1 cellular context compared by ENCODE assay signal in the genomic region with DNA sequence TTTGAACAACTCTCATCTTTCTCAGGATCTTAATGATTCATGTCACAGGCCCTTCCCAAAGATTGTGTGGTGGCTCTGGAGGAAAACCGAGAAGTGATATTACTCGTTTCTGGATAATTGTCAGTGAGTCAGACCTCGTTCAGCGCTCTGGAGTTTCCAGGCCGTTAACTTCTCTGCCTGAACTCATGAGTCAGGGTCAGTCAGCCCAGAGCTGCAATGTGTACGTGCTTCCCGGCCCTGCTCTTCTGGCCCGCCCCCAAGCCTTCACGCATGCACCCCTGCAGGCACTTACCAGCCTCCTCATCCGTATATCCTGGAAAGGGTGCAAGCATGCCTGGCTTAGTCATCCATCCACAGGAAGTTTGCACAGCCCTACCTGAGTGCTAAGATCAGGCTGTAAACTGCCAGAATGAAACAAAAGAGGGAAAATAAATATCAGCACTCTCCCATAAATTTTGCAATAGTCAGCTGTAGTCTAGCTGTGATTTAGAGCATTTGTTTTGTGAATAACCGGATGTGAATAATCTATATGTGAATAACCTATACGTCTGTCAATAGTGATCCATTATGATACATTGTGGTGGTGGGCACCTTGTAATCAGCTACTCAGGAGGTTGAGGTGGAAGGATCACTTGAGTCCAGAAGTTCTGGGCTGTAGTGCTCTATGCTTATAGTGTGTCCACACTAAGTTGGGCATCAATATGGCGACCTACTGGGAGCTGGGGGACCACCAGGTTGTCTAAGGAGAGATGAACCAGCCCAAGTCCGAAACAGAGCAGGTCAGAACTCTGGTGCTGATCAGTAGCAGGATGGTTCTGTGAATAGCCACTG.
A peak's percentile ranks its signal among the peaks of the same experiment; 100 is the strongest.
TF ChIP-seq lines count a peak whose summit lies in the region.

No MANE protein-coding gene starts in this region.

TF ChIP-seq in HepG2, 621 proteins besides CTCF, POLR2A, EP300 and RAD21 (continued from another document and continues in another):
- TF ChIP-seq, protein P1, sequence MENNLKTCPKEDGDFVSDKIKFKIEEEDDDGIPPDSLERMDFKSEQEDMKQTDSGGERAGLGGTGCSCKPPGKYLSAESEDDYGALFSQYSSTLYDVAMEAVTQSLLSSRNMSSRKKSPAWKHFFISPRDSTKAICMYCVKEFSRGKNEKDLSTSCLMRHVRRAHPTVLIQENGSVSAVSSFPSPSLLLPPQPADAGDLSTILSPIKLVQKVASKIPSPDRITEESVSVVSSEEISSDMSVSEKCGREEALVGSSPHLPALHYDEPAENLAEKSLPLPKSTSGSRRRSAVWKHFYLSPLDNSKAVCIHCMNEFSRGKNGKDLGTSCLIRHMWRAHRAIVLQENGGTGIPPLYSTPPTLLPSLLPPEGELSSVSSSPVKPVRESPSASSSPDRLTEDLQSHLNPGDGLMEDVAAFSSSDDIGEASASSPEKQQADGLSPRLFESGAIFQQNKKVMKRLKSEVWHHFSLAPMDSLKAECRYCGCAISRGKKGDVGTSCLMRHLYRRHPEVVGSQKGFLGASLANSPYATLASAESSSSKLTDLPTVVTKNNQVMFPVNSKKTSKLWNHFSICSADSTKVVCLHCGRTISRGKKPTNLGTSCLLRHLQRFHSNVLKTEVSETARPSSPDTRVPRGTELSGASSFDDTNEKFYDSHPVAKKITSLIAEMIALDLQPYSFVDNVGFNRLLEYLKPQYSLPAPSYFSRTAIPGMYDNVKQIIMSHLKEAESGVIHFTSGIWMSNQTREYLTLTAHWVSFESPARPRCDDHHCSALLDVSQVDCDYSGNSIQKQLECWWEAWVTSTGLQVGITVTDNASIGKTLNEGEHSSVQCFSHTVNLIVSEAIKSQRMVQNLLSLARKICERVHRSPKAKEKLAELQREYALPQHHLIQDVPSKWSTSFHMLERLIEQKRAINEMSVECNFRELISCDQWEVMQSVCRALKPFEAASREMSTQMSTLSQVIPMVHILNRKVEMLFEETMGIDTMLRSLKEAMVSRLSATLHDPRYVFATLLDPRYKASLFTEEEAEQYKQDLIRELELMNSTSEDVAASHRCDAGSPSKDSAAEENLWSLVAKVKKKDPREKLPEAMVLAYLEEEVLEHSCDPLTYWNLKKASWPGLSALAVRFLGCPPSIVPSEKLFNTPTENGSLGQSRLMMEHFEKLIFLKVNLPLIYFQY (CRISPR knock-in tag; IDR thresholded peaks at IDR 0.05; ENCODE audit: borderline replicate concordance): peak; percentile 56; the same call in 1 of the 2 replicates
- TF ChIP-seq ZNF713 (CRISPR knock-in tag; IDR thresholded peaks at IDR 0.05) (no peak), ZNF33B (CRISPR knock-in tag; IDR thresholded peaks at IDR 0.05) (no peak), ZNF264 (CRISPR knock-in tag; IDR thresholded peaks at IDR 0.05) (peak; percentile 54; the same call in 1 of the 2 replicates), GFI1 (CRISPR knock-in tag; IDR thresholded peaks at IDR 0.05; ENCODE audit: borderline replicate concordance) (peak; percentile 58), ZNF234 (CRISPR knock-in tag; conservative IDR thresholded peaks at IDR 0.05) (no peak), NR2F6 (IDR thresholded peaks at IDR 0.05) (peak; percentile 58), NR2F6 (CRISPR knock-in tag; IDR thresholded peaks at IDR 0.05) (peak; percentile 82), ZNF605 (CRISPR knock-in tag; IDR thresholded peaks at IDR 0.05) (peak; percentile 73; the same call in 1 of the 2 replicates), RFXAP (CRISPR knock-in tag; IDR thresholded peaks at IDR 0.05; ENCODE audit: borderline replicate concordance) (0 out of 2 replicates have a peak, but pooled peaks have one; percentile 41), GABPA (IDR thresholded peaks at IDR 0.05; ENCODE audit: low read depth, low read length) (no peak), GABPA (CRISPR knock-in tag; IDR thresholded peaks at IDR 0.05; ENCODE audit: low read depth) (peak; percentile 84), JUNB (CRISPR knock-in tag; IDR thresholded peaks at IDR 0.05; ENCODE audit: borderline replicate concordance) (peak; percentile 93; the same call in 1 of the 2 replicates), CBX5 (CRISPR knock-in tag; IDR thresholded peaks at IDR 0.05; ENCODE audit: borderline replicate concordance) (peak; percentile 57; the same call in 1 of the 2 replicates), ZNF746 (CRISPR knock-in tag; IDR thresholded peaks at IDR 0.05) (peak; percentile 78; the same call in 1 of the 2 replicates), IRF2 (CRISPR knock-in tag; IDR thresholded peaks at IDR 0.05) (peak; percentile 56), ZNF747 (CRISPR knock-in tag; IDR thresholded peaks at IDR 0.05; ENCODE audit: borderline replicate concordance) (no peak), ZBTB7B (CRISPR knock-in tag; IDR thresholded peaks at IDR 0.05) (peak; percentile 20; the same call in 1 of the 2 replicates), ISL2 (CRISPR knock-in tag; IDR thresholded peaks at IDR 0.05) (0 out of 2 replicates have a peak, but pooled peaks have one; percentile 35), ZNF777 (CRISPR knock-in tag; IDR thresholded peaks at IDR 0.05) (no peak), TARDBP (CRISPR knock-in tag; IDR thresholded peaks at IDR 0.05) (peak; percentile 47; the same call in 1 of the 2 replicates), GATA4 (IDR thresholded peaks at IDR 0.05; ENCODE audit: borderline replicate concordance, low read depth) (peak; percentile 68; the same call in 1 of the 2 replicates), PHF20 (CRISPR knock-in tag; IDR thresholded peaks at IDR 0.05) (peak; percentile 39; the same call in 1 of the 2 replicates), ZSCAN9 (CRISPR knock-in tag; IDR thresholded peaks at IDR 0.05; ENCODE audit: borderline replicate concordance) (peak; percentile 71; the same call in 1 of the 2 replicates), KLF12 (CRISPR knock-in tag; IDR thresholded peaks at IDR 0.05; ENCODE audit: borderline replicate concordance) (0 out of 2 replicates have a peak, but pooled peaks have one; percentile 34), FOXK1 (CRISPR knock-in tag; IDR thresholded peaks at IDR 0.05; ENCODE audit: borderline replicate concordance, low read depth) (peak; percentile 43; the same call in 1 of the 2 replicates)
- TF ChIP-seq, protein P2, sequence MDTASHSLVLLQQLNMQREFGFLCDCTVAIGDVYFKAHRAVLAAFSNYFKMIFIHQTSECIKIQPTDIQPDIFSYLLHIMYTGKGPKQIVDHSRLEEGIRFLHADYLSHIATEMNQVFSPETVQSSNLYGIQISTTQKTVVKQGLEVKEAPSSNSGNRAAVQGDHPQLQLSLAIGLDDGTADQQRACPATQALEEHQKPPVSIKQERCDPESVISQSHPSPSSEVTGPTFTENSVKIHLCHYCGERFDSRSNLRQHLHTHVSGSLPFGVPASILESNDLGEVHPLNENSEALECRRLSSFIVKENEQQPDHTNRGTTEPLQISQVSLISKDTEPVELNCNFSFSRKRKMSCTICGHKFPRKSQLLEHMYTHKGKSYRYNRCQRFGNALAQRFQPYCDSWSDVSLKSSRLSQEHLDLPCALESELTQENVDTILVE (CRISPR knock-in tag; IDR thresholded peaks at IDR 0.05): 0 out of 2 replicates have a peak, but pooled peaks have one; percentile 44
- TF ChIP-seq, protein P3, sequence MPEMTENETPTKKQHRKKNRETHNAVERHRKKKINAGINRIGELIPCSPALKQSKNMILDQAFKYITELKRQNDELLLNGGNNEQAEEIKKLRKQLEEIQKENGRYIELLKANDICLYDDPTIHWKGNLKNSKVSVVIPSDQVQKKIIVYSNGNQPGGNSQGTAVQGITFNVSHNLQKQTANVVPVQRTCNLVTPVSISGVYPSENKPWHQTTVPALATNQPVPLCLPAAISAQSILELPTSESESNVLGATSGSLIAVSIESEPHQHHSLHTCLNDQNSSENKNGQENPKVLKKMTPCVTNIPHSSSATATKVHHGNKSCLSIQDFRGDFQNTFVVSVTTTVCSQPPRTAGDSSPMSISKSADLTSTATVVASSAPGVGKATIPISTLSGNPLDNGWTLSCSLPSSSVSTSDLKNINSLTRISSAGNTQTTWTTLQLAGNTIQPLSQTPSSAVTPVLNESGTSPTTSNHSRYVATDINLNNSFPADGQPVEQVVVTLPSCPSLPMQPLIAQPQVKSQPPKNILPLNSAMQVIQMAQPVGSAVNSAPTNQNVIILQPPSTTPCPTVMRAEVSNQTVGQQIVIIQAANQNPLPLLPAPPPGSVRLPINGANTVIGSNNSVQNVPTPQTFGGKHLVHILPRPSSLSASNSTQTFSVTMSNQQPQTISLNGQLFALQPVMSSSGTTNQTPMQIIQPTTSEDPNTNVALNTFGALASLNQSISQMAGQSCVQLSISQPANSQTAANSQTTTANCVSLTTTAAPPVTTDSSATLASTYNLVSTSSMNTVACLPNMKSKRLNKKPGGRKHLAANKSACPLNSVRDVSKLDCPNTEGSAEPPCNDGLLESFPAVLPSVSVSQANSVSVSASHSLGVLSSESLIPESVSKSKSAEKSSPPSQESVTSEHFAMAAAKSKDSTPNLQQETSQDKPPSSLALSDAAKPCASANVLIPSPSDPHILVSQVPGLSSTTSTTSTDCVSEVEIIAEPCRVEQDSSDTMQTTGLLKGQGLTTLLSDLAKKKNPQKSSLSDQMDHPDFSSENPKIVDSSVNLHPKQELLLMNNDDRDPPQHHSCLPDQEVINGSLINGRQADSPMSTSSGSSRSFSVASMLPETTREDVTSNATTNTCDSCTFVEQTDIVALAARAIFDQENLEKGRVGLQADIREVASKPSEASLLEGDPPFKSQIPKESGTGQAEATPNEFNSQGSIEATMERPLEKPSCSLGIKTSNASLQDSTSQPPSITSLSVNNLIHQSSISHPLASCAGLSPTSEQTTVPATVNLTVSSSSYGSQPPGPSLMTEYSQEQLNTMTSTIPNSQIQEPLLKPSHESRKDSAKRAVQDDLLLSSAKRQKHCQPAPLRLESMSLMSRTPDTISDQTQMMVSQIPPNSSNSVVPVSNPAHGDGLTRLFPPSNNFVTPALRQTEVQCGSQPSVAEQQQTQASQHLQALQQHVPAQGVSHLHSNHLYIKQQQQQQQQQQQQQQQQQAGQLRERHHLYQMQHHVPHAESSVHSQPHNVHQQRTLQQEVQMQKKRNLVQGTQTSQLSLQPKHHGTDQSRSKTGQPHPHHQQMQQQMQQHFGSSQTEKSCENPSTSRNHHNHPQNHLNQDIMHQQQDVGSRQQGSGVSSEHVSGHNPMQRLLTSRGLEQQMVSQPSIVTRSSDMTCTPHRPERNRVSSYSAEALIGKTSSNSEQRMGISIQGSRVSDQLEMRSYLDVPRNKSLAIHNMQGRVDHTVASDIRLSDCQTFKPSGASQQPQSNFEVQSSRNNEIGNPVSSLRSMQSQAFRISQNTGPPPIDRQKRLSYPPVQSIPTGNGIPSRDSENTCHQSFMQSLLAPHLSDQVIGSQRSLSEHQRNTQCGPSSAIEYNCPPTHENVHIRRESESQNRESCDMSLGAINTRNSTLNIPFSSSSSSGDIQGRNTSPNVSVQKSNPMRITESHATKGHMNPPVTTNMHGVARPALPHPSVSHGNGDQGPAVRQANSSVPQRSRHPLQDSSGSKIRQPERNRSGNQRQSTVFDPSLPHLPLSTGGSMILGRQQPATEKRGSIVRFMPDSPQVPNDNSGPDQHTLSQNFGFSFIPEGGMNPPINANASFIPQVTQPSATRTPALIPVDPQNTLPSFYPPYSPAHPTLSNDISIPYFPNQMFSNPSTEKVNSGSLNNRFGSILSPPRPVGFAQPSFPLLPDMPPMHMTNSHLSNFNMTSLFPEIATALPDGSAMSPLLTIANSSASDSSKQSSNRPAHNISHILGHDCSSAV (CRISPR knock-in tag; IDR thresholded peaks at IDR 0.05; ENCODE audit: borderline replicate concordance): no peak
- TF ChIP-seq, protein P4, sequence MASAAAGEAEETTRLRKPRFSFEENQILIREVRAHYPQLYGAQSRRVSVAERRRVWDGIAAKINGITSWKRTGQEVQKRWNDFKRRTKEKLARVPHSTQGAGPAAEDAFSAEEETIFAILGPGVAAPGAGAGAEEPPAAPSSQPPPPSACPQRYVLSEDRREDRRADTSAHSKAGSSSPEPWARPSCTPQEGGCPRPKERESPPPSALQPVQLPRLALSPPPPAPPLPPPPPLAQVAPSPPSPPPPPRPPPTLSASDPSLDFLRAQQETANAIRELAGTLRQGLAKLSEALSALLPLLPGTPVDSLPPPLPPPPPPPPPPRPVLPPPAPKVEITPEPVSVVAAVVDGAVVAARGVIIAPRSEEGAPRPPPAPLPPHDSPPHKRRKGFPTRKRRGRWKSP (CRISPR knock-in tag; IDR thresholded peaks at IDR 0.05): peak; percentile 86
- TF ChIP-seq, protein P5, sequence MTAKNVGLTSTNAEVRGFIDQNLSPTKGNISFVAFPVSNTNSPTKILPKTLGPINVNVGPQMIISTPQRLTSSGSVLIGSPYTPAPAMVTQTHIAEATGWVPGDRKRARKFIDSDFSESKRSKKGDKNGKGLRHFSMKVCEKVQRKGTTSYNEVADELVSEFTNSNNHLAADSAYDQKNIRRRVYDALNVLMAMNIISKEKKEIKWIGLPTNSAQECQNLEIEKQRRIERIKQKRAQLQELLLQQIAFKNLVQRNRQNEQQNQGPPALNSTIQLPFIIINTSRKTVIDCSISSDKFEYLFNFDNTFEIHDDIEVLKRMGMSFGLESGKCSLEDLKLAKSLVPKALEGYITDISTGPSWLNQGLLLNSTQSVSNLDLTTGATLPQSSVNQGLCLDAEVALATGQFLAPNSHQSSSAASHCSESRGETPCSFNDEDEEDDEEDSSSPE (CRISPR knock-in tag; IDR thresholded peaks at IDR 0.05): 0 out of 2 replicates have a peak, but pooled peaks have one; percentile 30
- TF ChIP-seq, protein P6, sequence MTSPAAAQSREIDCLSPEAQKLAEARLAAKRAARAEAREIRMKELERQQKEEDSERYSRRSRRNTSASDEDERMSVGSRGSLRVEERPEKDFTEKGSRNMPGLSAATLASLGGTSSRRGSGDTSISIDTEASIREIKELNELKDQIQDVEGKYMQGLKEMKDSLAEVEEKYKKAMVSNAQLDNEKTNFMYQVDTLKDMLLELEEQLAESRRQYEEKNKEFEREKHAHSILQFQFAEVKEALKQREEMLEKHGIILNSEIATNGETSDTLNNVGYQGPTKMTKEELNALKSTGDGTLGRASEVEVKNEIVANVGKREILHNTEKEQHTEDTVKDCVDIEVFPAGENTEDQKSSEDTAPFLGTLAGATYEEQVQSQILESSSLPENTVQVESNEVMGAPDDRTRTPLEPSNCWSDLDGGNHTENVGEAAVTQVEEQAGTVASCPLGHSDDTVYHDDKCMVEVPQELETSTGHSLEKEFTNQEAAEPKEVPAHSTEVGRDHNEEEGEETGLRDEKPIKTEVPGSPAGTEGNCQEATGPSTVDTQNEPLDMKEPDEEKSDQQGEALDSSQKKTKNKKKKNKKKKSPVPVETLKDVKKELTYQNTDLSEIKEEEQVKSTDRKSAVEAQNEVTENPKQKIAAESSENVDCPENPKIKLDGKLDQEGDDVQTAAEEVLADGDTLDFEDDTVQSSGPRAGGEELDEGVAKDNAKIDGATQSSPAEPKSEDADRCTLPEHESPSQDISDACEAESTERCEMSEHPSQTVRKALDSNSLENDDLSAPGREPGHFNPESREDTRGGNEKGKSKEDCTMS (CRISPR knock-in tag; conservative IDR thresholded peaks at IDR 0.05): no peak
- TF ChIP-seq, protein P7, sequence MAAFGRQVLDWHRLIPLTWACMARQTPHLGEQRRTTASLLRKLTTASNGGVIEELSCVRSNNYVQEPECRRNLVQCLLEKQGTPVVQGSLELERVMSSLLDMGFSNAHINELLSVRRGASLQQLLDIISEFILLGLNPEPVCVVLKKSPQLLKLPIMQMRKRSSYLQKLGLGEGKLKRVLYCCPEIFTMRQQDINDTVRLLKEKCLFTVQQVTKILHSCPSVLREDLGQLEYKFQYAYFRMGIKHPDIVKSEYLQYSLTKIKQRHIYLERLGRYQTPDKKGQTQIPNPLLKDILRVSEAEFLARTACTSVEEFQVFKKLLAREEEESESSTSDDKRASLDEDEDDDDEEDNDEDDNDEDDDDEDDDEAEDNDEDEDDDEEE (CRISPR knock-in tag; IDR thresholded peaks at IDR 0.05): no peak
- TF ChIP-seq, protein P8, sequence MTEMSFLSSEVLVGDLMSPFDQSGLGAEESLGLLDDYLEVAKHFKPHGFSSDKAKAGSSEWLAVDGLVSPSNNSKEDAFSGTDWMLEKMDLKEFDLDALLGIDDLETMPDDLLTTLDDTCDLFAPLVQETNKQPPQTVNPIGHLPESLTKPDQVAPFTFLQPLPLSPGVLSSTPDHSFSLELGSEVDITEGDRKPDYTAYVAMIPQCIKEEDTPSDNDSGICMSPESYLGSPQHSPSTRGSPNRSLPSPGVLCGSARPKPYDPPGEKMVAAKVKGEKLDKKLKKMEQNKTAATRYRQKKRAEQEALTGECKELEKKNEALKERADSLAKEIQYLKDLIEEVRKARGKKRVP (CRISPR knock-in tag; IDR thresholded peaks at IDR 0.05): peak in 1 of 2 experiments; percentile 56; a peak in 1 of 4 replicates
